In genomic region chr1:202796670-202797069, GRCh38 we compare ENCODE assay signal across 20 cellular contexts. TPM values are rescaled to one million over a fixed set of nuclear protein-coding genes. Genes with fewer than 3 reads are reported as not detected.
"Had no signal": no experiment of that assay in that cellular context is flagged by ENCODE, and none has a peak within 500 bp of the region (broad histone marks: within the 10 kb centered on the region; RNA-seq: fewer than 3 reads in every experiment).

No MANE protein-coding gene starts in this region.

- H3K4me3 Mint-ChIP-seq: activated CD8-positive, alpha-beta T cell treated with anti-CD3 and anti-CD28 coated beads for 36 hours; activated naive CD4-positive, alpha-beta T cell treated with anti-CD3 and anti-CD28 coated beads, Interleukin-2, amount 50 U/mL, for 24 hours; activated T-cell treated with anti-CD3 and anti-CD28 coated beads, Interleukin-2, amount 50 U/mL, for 24 hours; activated T-helper 1 cell treated with anti-CD3 and anti-CD28 coated beads, Interleukin-12 subunit alpha, Interleukin-12 subunit beta, Interleukin-2, Interleukin-4 antibody, amounts not matched to agents 30 ng/mL and 10 ng/mL and 1 ng/mL, durations not matched to agents 14 hours and 24 hours and 36 hours; brain; central memory CD8-positive, alpha-beta T cell had no signal

- H3K27ac Mint-ChIP-seq: activated CD8-positive, alpha-beta T cell treated with anti-CD3 and anti-CD28 coated beads for 36 hours; activated T-cell treated with anti-CD3 and anti-CD28 coated beads, Interleukin-2, amount 50 U/mL, for 24 hours; activated T-helper 1 cell treated with anti-CD3 and anti-CD28 coated beads, Interleukin-12 subunit alpha, Interleukin-12 subunit beta, Interleukin-2, Interleukin-4 antibody, amounts not matched to agents 30 ng/mL and 10 ng/mL and 1 ng/mL, durations not matched to agents 14 hours and 24 hours and 36 hours had no signal

- ATAC-seq: activated CD8-positive, alpha-beta T cell treated with anti-CD3 and anti-CD28 coated beads for 36 hours; PC-3 had no signal

- DNase-seq: activated CD4-positive, alpha-beta T cell treated with anti-CD3 and anti-CD28 coated beads for 4 hours; activated CD8-positive, alpha-beta T cell treated with anti-CD3 and anti-CD28 coated beads for 36 hours; activated effector memory CD4-positive, alpha-beta T cell treated with Interleukin-2 at 50 U/mL for 16 hours; activated naive CD4-positive, alpha-beta T cell; activated T-cell treated with anti-CD3 and anti-CD28 coated beads, Interleukin-2, amount 50 U/mL, for 24 hours; amygdala; MM.1S; NCI-H1105; NCI-H1436; NCI-H187; NCI-H2081; NCI-H510A treated with DMSO at 0.1 percent for 48 hours; PC-3; SIG-M5 had no signal

- H3K27ac ChIP-seq: VCaP had no signal

- H3K9me3 Mint-ChIP-seq: activated CD8-positive, alpha-beta T cell treated with anti-CD3 and anti-CD28 coated beads for 36 hours; activated naive CD4-positive, alpha-beta T cell treated with anti-CD3 and anti-CD28 coated beads, Interleukin-2, amount 50 U/mL, for 24 hours; activated T-cell treated with anti-CD3 and anti-CD28 coated beads, Interleukin-2, amount 50 U/mL, for 24 hours; activated T-helper 1 cell treated with anti-CD3 and anti-CD28 coated beads, Interleukin-12 subunit alpha, Interleukin-12 subunit beta, Interleukin-2, Interleukin-4 antibody, amounts not matched to agents 30 ng/mL and 10 ng/mL and 1 ng/mL, durations not matched to agents 14 hours and 24 hours and 36 hours; central memory CD8-positive, alpha-beta T cell had no signal

- H3K27me3 Mint-ChIP-seq: activated CD8-positive, alpha-beta T cell treated with anti-CD3 and anti-CD28 coated beads for 36 hours; activated naive CD4-positive, alpha-beta T cell treated with anti-CD3 and anti-CD28 coated beads, Interleukin-2, amount 50 U/mL, for 24 hours; activated T-cell treated with anti-CD3 and anti-CD28 coated beads, Interleukin-2, amount 50 U/mL, for 24 hours; brain; central memory CD8-positive, alpha-beta T cell had no signal

RNA-seq across cellular contexts. Expression of gene PCAT6, which starts 14.1 kb away (rescaled TPM):
- total RNA-seq: T-helper 2 cell treated with Interferon-gamma antibody and Interleukin-4, amounts not matched to agents 100 ng/mL and 5 ng/mL, for 36 hours had no signal
